1 cellular context compared by ENCODE assay signal in genomic region chr7:23353172-23353571, GRCh38.
TF ChIP-seq lines count a peak whose summit lies in the region.

No MANE protein-coding gene starts in this region.

TF ChIP-seq in Ishikawa, 13 proteins besides CTCF, POLR2A, EP300 and RAD21 (continued from another document):
- TF ChIP-seq REST (IDR thresholded peaks at IDR 0.05; ENCODE audit: low read depth): no peak
- peak; percentile 63 for TF ChIP-seq TEAD4 (IDR thresholded peaks at IDR 0.05)
- peak; percentile 90 for TF ChIP-seq NFIC (IDR thresholded peaks at IDR 0.05)
- TF ChIP-seq FOXM1 (IDR thresholded peaks at IDR 0.05; ENCODE audit: borderline replicate concordance, low read depth): peak; percentile 48; the same call in 1 of the 2 replicates
- TF ChIP-seq TAF1 (IDR thresholded peaks at IDR 0.05; ENCODE audit: low read depth): no peak
